15 cellular contexts compared by ENCODE assay signal in genomic region chr12:51056242-51056641, GRCh38. TPM values are rescaled to one million over a fixed set of nuclear protein-coding genes. Genes with fewer than 3 reads are reported as not detected.
A peak's percentile ranks its signal among the peaks of the same experiment; 100 is the strongest.
DNase-seq lines count a peak whose midpoint lies in the region; ATAC-seq, FAIRE-seq and TF ChIP-seq lines count a peak whose summit lies in the region.
"Had no signal": no experiment of that assay in that cellular context is flagged by ENCODE, and none has a peak within 500 bp of the region (broad histone marks: within the 10 kb centered on the region; RNA-seq: fewer than 3 reads in every experiment).

No MANE protein-coding gene starts in this region.

- peaks cover 4 to 12% of the 10 kb centered on the region in 2 experiments; a peak in 1 of 4 replicates for H3K79me1 ChIP-seq in IMR-90 (ENCODE audit: low read depth in 1 of 2, low read length in 2 of 2)

- peaks cover 40% of the 10 kb centered on the region for H3K36me3 Mint-ChIP-seq in activated T-helper 1 cell treated with anti-CD3 and anti-CD28 coated beads, Interleukin-12 subunit alpha, Interleukin-12 subunit beta, Interleukin-2, Interleukin-4 antibody, amounts not matched to agents 30 ng/mL and 10 ng/mL and 1 ng/mL, durations not matched to agents 14 hours and 24 hours and 36 hours (ENCODE audit: low read depth)
- H3K36me3 Mint-ChIP-seq in stimulated activated naive B cell treated with anti-CD40 and anti-IgM and Interleukin-4, amounts not matched to agents 10 μg/mL and 1 μg/mL and 100 μg/mL, for 72 hours, result peaks cover 35 to 45% of the 10 kb centered on the region in 2 donors

- H3K4ac ChIP-seq in IMR-90 (ENCODE audit: low read depth, low read length), result no peak overlapping the region

- no TSS peak for BruUV-seq in IMR-90 (replicated peaks; lab: Mats Ljungman, UMichigan)

- H3K4me2 ChIP-seq in IMR-90 (ENCODE audit: low read depth, low read length), result no peak overlapping the region

- TF ChIP-seq POLR2A in IMR-90 (IDR thresholded peaks at IDR 0.05; ENCODE audit: low read depth, low read length) (no peak), gastroesophageal sphincter (IDR thresholded peaks at IDR 0.05) (no peak)

- no peak overlapping the region for H2AK9ac ChIP-seq in IMR-90 (replicated peaks; ENCODE audit: low read depth, low read length, poor library complexity)

- H2BK20ac ChIP-seq in IMR-90 (ENCODE audit: low read depth, low read length), result no peak overlapping the region

- H4K5ac ChIP-seq in IMR-90 (ENCODE audit: low read depth, low read length), result no peak overlapping the region

- H3K36me3 ChIP-seq in IMR-90 (ENCODE audit: control insufficient read depth, insufficient read depth, low read length), result peaks cover 34% of the 10 kb centered on the region
- peaks cover 5 to 100% of the 10 kb centered on the region in 2 donors for H3K36me3 ChIP-seq in gastroesophageal sphincter

- no peaks in the 10 kb centered on the region for H3K9me3 ChIP-seq in IMR-90 (ENCODE audit: control insufficient read depth, insufficient read depth, low read length)
- H3K9me3 ChIP-seq in gastroesophageal sphincter, result no peaks in the 10 kb centered on the region
- H3K9me3 ChIP-seq: stomach had no signal

- H3K27ac ChIP-seq in IMR-90 (ENCODE audit: insufficient read depth, low read length), result no peak overlapping the region
- H3K27ac ChIP-seq in gastroesophageal sphincter, result no peak overlapping the region
- H3K27ac ChIP-seq: stomach had no signal

- DNase-seq in AG20443 (ENCODE audit: low spot score), result peak; percentile 53
- peak; percentile 54 for DNase-seq in IMR-90
- DNase-seq in activated T-helper 1 cell treated with anti-CD3 and anti-CD28 coated beads, Interleukin-12 subunit alpha, Interleukin-12 subunit beta, Interleukin-2, Interleukin-4 antibody, amounts not matched to agents 30 ng/mL and 10 ng/mL and 1 ng/mL, durations not matched to agents 14 hours and 24 hours and 36 hours (ENCODE audit: low spot score), result no peak
- DNase-seq in AG08396 (ENCODE audit: low spot score), result no peak
- DNase-seq in stimulated activated naive B cell treated with anti-CD40 and anti-IgM and Interleukin-4, amounts not matched to agents 10 μg/mL and 1 μg/mL and 100 μg/mL, for 72 hours, result no peak
- no peak for DNase-seq in HTR-8/SVneo (ENCODE audit: insufficient read length, low spot score)
- no peak for DNase-seq in putamen (ENCODE audit: low spot score)
- DNase-seq: cortex of kidney; naive thymus-derived CD8-positive, alpha-beta T cell; NCI-H1417 treated with DMSO at 0.1 percent for 48 hours; NCI-H526; right cardiac atrium; SHP77; stomach had no signal

- no peak overlapping the region for H3K56ac ChIP-seq in IMR-90 (ENCODE audit: extremely low read depth, insufficient read depth, low read length)

- H4K8ac ChIP-seq in IMR-90 (ENCODE audit: low read depth in 2 of 2, low read length in 2 of 2), result no peak overlapping the region

- H3K18ac ChIP-seq in IMR-90 (ENCODE audit: low read depth, low read length), result no peak overlapping the region

- H2BK5ac ChIP-seq in IMR-90 (ENCODE audit: low read depth, low read length, poor library complexity, severe bottlenecking), result no peak overlapping the region

- H4K91ac ChIP-seq in IMR-90 (ENCODE audit: insufficient read depth, low read depth, low read length), result no peak overlapping the region

- H2BK120ac ChIP-seq in IMR-90 (ENCODE audit: low read depth, low read length), result no peak overlapping the region

- no peak overlapping the region for H3K23ac ChIP-seq in IMR-90 (ENCODE audit: low read depth, low read length)

- H3K14ac ChIP-seq in IMR-90 (replicated peaks; ENCODE audit: low read depth, low read length), result no peak overlapping the region

- H3K4me3 ChIP-seq in IMR-90 (ENCODE audit: insufficient read depth, low read depth, low read length) (no peak overlapping the region), gastroesophageal sphincter (no peak overlapping the region)
- H3K4me3 ChIP-seq: stomach had no signal

- peaks cover 7% of the 10 kb centered on the region for H3K4me1 Mint-ChIP-seq in activated T-helper 1 cell treated with anti-CD3 and anti-CD28 coated beads, Interleukin-12 subunit alpha, Interleukin-12 subunit beta, Interleukin-2, Interleukin-4 antibody, amounts not matched to agents 30 ng/mL and 10 ng/mL and 1 ng/mL, durations not matched to agents 14 hours and 24 hours and 36 hours (ENCODE audit: low read depth)
- H3K4me1 Mint-ChIP-seq in stimulated activated naive B cell treated with anti-CD40 and anti-IgM and Interleukin-4, amounts not matched to agents 10 μg/mL and 1 μg/mL and 100 μg/mL, for 72 hours, result peaks cover 4 to 6% of the 10 kb centered on the region in 2 donors

- peaks cover 5% of the 10 kb centered on the region for H3K9me1 ChIP-seq in IMR-90 (ENCODE audit: insufficient read depth, low read length)

- FAIRE-seq in HTR-8/SVneo (lab: Jason Lieb, UNC), result no peak

- H3K9ac ChIP-seq in IMR-90 (ENCODE audit: low read depth, low read length), result no peak overlapping the region

- H4K20me1 ChIP-seq in IMR-90 (ENCODE audit: insufficient read depth, low read length), result no peaks in the 10 kb centered on the region

- no peak for TF ChIP-seq CTCF in IMR-90 (conservative IDR thresholded peaks at IDR 0.05; ENCODE audit: low read depth, low read length)
- no peak for TF ChIP-seq CTCF in gastroesophageal sphincter (IDR thresholded peaks at IDR 0.05)

- CTCF ChIA-PET in IMR-90 (lab: Yijun Ruan, JAX), result no interaction called here

- POLR2A ChIA-PET in IMR-90 (lab: Charles Lee; ENCODE audit: unreplicated experiment), result no interaction called here

- H3K27me3 Mint-ChIP-seq in activated T-helper 1 cell treated with anti-CD3 and anti-CD28 coated beads, Interleukin-12 subunit alpha, Interleukin-12 subunit beta, Interleukin-2, Interleukin-4 antibody, amounts not matched to agents 30 ng/mL and 10 ng/mL and 1 ng/mL, durations not matched to agents 14 hours and 24 hours and 36 hours (ENCODE audit: insufficient read depth), result no peaks in the 10 kb centered on the region
- no peaks in the 10 kb centered on the region for H3K27me3 Mint-ChIP-seq in stimulated activated naive B cell treated with anti-CD40 and anti-IgM and Interleukin-4, amounts not matched to agents 10 μg/mL and 1 μg/mL and 100 μg/mL, for 72 hours
- H3K27me3 Mint-ChIP-seq: naive thymus-derived CD8-positive, alpha-beta T cell had no signal

- ATAC-seq in IMR-90 (ENCODE audit: low read depth), result peak; percentile 21; the same call in 1 of the 2 replicates
- peak; percentile 58 for ATAC-seq in gastroesophageal sphincter
- no peak for ATAC-seq in stimulated activated naive B cell treated with anti-CD40 and anti-IgM and Interleukin-4, amounts not matched to agents 10 μg/mL and 1 μg/mL and 100 μg/mL, for 72 hours (replicated peaks)
- ATAC-seq: naive thymus-derived CD8-positive, alpha-beta T cell; right cardiac atrium had no signal

- WGBS in IMR-90 (ENCODE audit: extremely low coverage in 2 of 2, insufficient read length in 1 of 2), 2 experiments, result no CpG with 5 or more reads among the region's 5 CpGs
- 79 to 86% methylated on average over 4 to 5 of the region's 5 CpGs for WGBS in gastroesophageal sphincter (ENCODE audit: low coverage in 1 of 2), 2 donors

- no peaks in the 10 kb centered on the region for H3K9me3 Mint-ChIP-seq in activated T-helper 1 cell treated with anti-CD3 and anti-CD28 coated beads, Interleukin-12 subunit alpha, Interleukin-12 subunit beta, Interleukin-2, Interleukin-4 antibody, amounts not matched to agents 30 ng/mL and 10 ng/mL and 1 ng/mL, durations not matched to agents 14 hours and 24 hours and 36 hours
- H3K9me3 Mint-ChIP-seq in stimulated activated naive B cell treated with anti-CD40 and anti-IgM and Interleukin-4, amounts not matched to agents 10 μg/mL and 1 μg/mL and 100 μg/mL, for 72 hours, result no peaks in the 10 kb centered on the region
- H3K9me3 Mint-ChIP-seq: naive thymus-derived CD8-positive, alpha-beta T cell had no signal

- no peak overlapping the region for H2AK5ac ChIP-seq in IMR-90 (ENCODE audit: low read depth, low read length)

- TF ChIP-seq EP300 in gastroesophageal sphincter (IDR thresholded peaks at IDR 0.05), result no peak

- no peak for TF ChIP-seq RAD21 in IMR-90 (IDR thresholded peaks at IDR 0.05; ENCODE audit: low read length)

- H3K27ac Mint-ChIP-seq in activated T-helper 1 cell treated with anti-CD3 and anti-CD28 coated beads, Interleukin-12 subunit alpha, Interleukin-12 subunit beta, Interleukin-2, Interleukin-4 antibody, amounts not matched to agents 30 ng/mL and 10 ng/mL and 1 ng/mL, durations not matched to agents 14 hours and 24 hours and 36 hours, result peak overlapping the region; percentile 29
- H3K27ac Mint-ChIP-seq in stimulated activated naive B cell treated with anti-CD40 and anti-IgM and Interleukin-4, amounts not matched to agents 10 μg/mL and 1 μg/mL and 100 μg/mL, for 72 hours, result no peak overlapping the region

- no peak overlapping the region for H3K4me3 Mint-ChIP-seq in activated T-helper 1 cell treated with anti-CD3 and anti-CD28 coated beads, Interleukin-12 subunit alpha, Interleukin-12 subunit beta, Interleukin-2, Interleukin-4 antibody, amounts not matched to agents 30 ng/mL and 10 ng/mL and 1 ng/mL, durations not matched to agents 14 hours and 24 hours and 36 hours
- no peak overlapping the region for H3K4me3 Mint-ChIP-seq in stimulated activated naive B cell treated with anti-CD40 and anti-IgM and Interleukin-4, amounts not matched to agents 10 μg/mL and 1 μg/mL and 100 μg/mL, for 72 hours
- H3K4me3 Mint-ChIP-seq: naive thymus-derived CD8-positive, alpha-beta T cell had no signal

- dilution Hi-C loops in IMR-90 (cut with HindIII; ENCODE audit: low sequenced_read_pairs, unreplicated experiment), result no loop called here

- H2BK15ac ChIP-seq in IMR-90 (ENCODE audit: low read depth, low read length), result no peak overlapping the region

- no peak overlapping the region for H2AFZ ChIP-seq in IMR-90 (replicated peaks; ENCODE audit: low read length, poor library complexity)

- H3K4me1 ChIP-seq in IMR-90 (ENCODE audit: control insufficient read depth, insufficient read depth, low read length), result no peaks in the 10 kb centered on the region
- peaks cover 0 to 3% (median 0%) of the 10 kb centered on the region in 3 donors for H3K4me1 ChIP-seq in gastroesophageal sphincter

- H3K27me3 ChIP-seq in IMR-90 (ENCODE audit: control insufficient read depth, insufficient read depth, low read length) (no peaks in the 10 kb centered on the region), gastroesophageal sphincter (no peaks in the 10 kb centered on the region)
- H3K27me3 ChIP-seq: stomach had no signal

- intact Hi-C loops in IMR-90 (cut with micrococcal nuclease), result no loop called here
- intact Hi-C loops in activated T-helper 1 cell treated with anti-CD3 and anti-CD28 coated beads, Interleukin-12 subunit alpha, Interleukin-12 subunit beta, Interleukin-2, Interleukin-4 antibody, amounts not matched to agents 30 ng/mL and 10 ng/mL and 1 ng/mL, durations not matched to agents 14 hours and 24 hours and 36 hours (cut with micrococcal nuclease), result no loop called here

- in situ Hi-C loops in IMR-90 (cut with MboI; ENCODE audit: low sequenced_read_pairs), result no loop called here

RNA-seq across cellular contexts. Expression of gene LETMD1, which starts 8.1 kb away (rescaled TPM):
- total RNA-seq in IMR-90 (2012; rRNA removed) (16.7 and 27.6 TPM in 2 replicates), gastroesophageal sphincter (10 to 100 TPM; 30.2 to 49.7 (median 42.6) TPM)
- 27.0 and 40.1 TPM in 2 replicates for polyA plus RNA-seq in IMR-90 (2012; rRNA removed)
- polyA plus RNA-seq in IMR-90 (2012; cell fraction: cytosol; rRNA removed), result 19.7 and 28.3 TPM in 2 replicates
- polyA plus RNA-seq in IMR-90 (2012; cell fraction: nucleus; rRNA removed; ENCODE audit: low replicate concordance), result 60.9 and 121 TPM in 2 replicates
- 70.7 and 74.3 TPM in 2 replicates for total RNA-seq in activated T-helper 1 cell treated with anti-CD3 and anti-CD28 coated beads, Interleukin-12 subunit alpha, Interleukin-12 subunit beta, Interleukin-2, Interleukin-4 antibody, amounts not matched to agents 30 ng/mL and 10 ng/mL and 1 ng/mL, durations not matched to agents 14 hours and 24 hours and 36 hours

RNA-seq across cellular contexts. Expression of gene CSRNP2, which starts 27.2 kb away (rescaled TPM):
- total RNA-seq in IMR-90 (2012; rRNA removed) (14.0 and 16.7 TPM in 2 replicates), gastroesophageal sphincter (10 to 100 TPM; 19.1 to 35.0 (median 28.3) TPM)
- 21.7 and 22.2 TPM in 2 replicates for polyA plus RNA-seq in IMR-90 (2012; rRNA removed)
- 13.7 and 15.6 TPM in 2 replicates for polyA plus RNA-seq in IMR-90 (2012; cell fraction: cytosol; rRNA removed)
- polyA plus RNA-seq in IMR-90 (2012; cell fraction: nucleus; rRNA removed; ENCODE audit: low replicate concordance), result 26.4 and 49.4 TPM in 2 replicates
- total RNA-seq in activated T-helper 1 cell treated with anti-CD3 and anti-CD28 coated beads, Interleukin-12 subunit alpha, Interleukin-12 subunit beta, Interleukin-2, Interleukin-4 antibody, amounts not matched to agents 30 ng/mL and 10 ng/mL and 1 ng/mL, durations not matched to agents 14 hours and 24 hours and 36 hours, result 28.6 and 35.2 TPM in 2 replicates

RNA-seq across cellular contexts. Expression of gene SLC11A2, which starts 30.1 kb away (rescaled TPM):
- total RNA-seq in IMR-90 (2012; rRNA removed) (45.3 and 48.3 TPM in 2 replicates), gastroesophageal sphincter (10 to 100 TPM; 24.9 to 47.1 (median 32.4) TPM)
- polyA plus RNA-seq in IMR-90 (2012; rRNA removed), result 21.9 and 28.0 TPM in 2 replicates
- polyA plus RNA-seq in IMR-90 (2012; cell fraction: cytosol; rRNA removed), result 11.6 and 19.2 TPM in 2 replicates
- 20.3 and 77.4 TPM in 2 replicates for polyA plus RNA-seq in IMR-90 (2012; cell fraction: nucleus; rRNA removed; ENCODE audit: low replicate concordance)
- total RNA-seq in activated T-helper 1 cell treated with anti-CD3 and anti-CD28 coated beads, Interleukin-12 subunit alpha, Interleukin-12 subunit beta, Interleukin-2, Interleukin-4 antibody, amounts not matched to agents 30 ng/mL and 10 ng/mL and 1 ng/mL, durations not matched to agents 14 hours and 24 hours and 36 hours, result 56.9 and 63.9 TPM in 2 replicates

Comparison
In these comparisons a context has a peak if more than half of its experiments do, and no peak if none do; other contexts are left out.
1. DNase-seq: peak in AG20443 (single experiment) and IMR-90 (single experiment); none in activated T-helper 1 cell treated with anti-CD3 and anti-CD28 coated beads, Interleukin-12 subunit alpha, Interleukin-12 subunit beta, Interleukin-2, Interleukin-4 antibody, amounts not matched to agents 30 ng/mL and 10 ng/mL and 1 ng/mL, durations not matched to agents 14 hours and 24 hours and 36 hours (single experiment), AG08396 (single experiment), stimulated activated naive B cell treated with anti-CD40 and anti-IgM and Interleukin-4, amounts not matched to agents 10 μg/mL and 1 μg/mL and 100 μg/mL, for 72 hours (single experiment), HTR-8/SVneo (single experiment) and putamen (single experiment).
2. ATAC-seq: peak in IMR-90 (single experiment) and gastroesophageal sphincter (single experiment); none in stimulated activated naive B cell treated with anti-CD40 and anti-IgM and Interleukin-4, amounts not matched to agents 10 μg/mL and 1 μg/mL and 100 μg/mL, for 72 hours (0 of 2).